ENCODE assay signal across 2 cellular contexts in genomic region chr6:18019133-18019532, GRCh38. TPM values are rescaled to one million over a fixed set of nuclear protein-coding genes. Genes with fewer than 3 reads are reported as not detected.
"Had no signal": no experiment of that assay in that cellular context is flagged by ENCODE, and none has a peak within 500 bp of the region (broad histone marks: within the 10 kb centered on the region; RNA-seq: fewer than 3 reads in every experiment).

No MANE protein-coding gene starts in this region.

RNA-seq across cellular contexts. Expression of gene KIF13A, which starts 31.7 kb away (rescaled TPM):
- total RNA-seq: activated CD8-positive, alpha-beta T cell treated with anti-CD3 and anti-CD28 coated beads for 36 hours; T-helper 2 cell treated with Interferon-gamma antibody and Interleukin-4, amounts not matched to agents 100 ng/mL and 5 ng/mL, for 36 hours had no signal
